Comparison of ENCODE assay signal across 26 cellular contexts in the genomic region with DNA sequence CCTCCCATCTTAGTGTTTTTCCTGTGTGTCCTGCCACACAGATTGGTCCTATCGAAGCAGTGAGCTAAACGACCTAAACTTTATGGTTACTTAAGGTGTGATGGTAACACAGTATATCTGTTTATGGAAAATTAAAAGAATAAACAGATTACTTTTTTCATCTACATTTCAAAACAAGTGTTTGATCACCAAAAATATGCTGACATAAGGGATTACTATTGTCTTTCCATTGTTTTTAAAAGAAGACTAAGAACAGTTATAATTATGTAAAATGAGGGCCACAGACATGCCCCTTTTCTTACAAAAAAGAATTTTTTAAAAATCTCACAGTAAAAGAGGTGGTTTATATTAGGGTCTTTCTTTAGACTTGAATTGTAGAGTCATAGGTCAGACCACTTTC. TPM values are rescaled to one million over a fixed set of nuclear protein-coding genes. Genes with fewer than 3 reads are reported as not detected.
A peak's percentile ranks its signal among the peaks of the same experiment; 100 is the strongest.
DNase-seq lines count a peak whose midpoint lies in the region; ATAC-seq, FAIRE-seq and TF ChIP-seq lines count a peak whose summit lies in the region.
"Had no signal": no experiment of that assay in that cellular context is flagged by ENCODE, and none has a peak within 500 bp of the region (broad histone marks: within the 10 kb centered on the region; RNA-seq: fewer than 3 reads in every experiment).

No MANE protein-coding gene starts in this region.

- TF ChIP-seq RAD21 in HepG2 (CRISPR knock-in tag; IDR thresholded peaks at IDR 0.05) (no peak), K562 (CRISPR knock-in tag; conservative IDR thresholded peaks at IDR 0.05 in 1 of 2, IDR thresholded peaks at IDR 0.05 in 1 of 2) (no peak)

- no peaks in the 10 kb centered on the region for H3K4me1 ChIP-seq in HepG2 (ENCODE audit: insufficient read depth, low read length)
- no peaks in the 10 kb centered on the region for H3K4me1 ChIP-seq in right lobe of liver
- no peaks in the 10 kb centered on the region for H3K4me1 ChIP-seq in K562 (replicated peaks in 1 of 2; ENCODE audit: control insufficient read depth in 2 of 2, insufficient read depth in 2 of 2, low read length in 2 of 2)
- H3K4me1 ChIP-seq in pancreas, result no peaks in the 10 kb centered on the region
- H3K4me1 ChIP-seq in left lung, result no peaks in the 10 kb centered on the region
- H3K4me1 ChIP-seq: BE2C, BLaER1 had no signal

- BruUV-seq in HepG2 (replicated peaks; lab: Mats Ljungman, UMichigan) (no TSS peak), K562 (replicated peaks; lab: Mats Ljungman, UMichigan) (no TSS peak)

- no peak for TF ChIP-seq POLR2A in HepG2 (IDR thresholded peaks at IDR 0.05; ENCODE audit: insufficient read depth in 1 of 2, low read depth in 2 of 2, low read length in 2 of 2)
- no peak for TF ChIP-seq POLR2A in right lobe of liver (IDR thresholded peaks at IDR 0.05)
- TF ChIP-seq POLR2A in K562 (conservative IDR thresholded peaks at IDR 0.05), result no peak

- DNase-seq in HepG2 (ENCODE audit: low spot score) (no peak), right lobe of liver (no peak), K562 (ENCODE audit: extremely low read depth in 1 of 4, low spot score in 3 of 4) (no peak), pancreas (no peak), left cardiac atrium (no peak), left lung (no peak)
- DNase-seq: ACHN; BE2C; C1 segment of cervical spinal cord; CD4-positive, alpha-beta memory T cell; CD4-positive, CD25-positive, alpha-beta regulatory T cell; CD8-positive, alpha-beta memory T cell; COR-L47; DMS 273 treated with DMSO at 0.1 percent for 48 hours; DMS153; DMS53; DMS79; DND-41; EL; GDM1 had no signal

- TF ChIP-seq EP300 in HepG2 (IDR thresholded peaks at IDR 0.05; ENCODE audit: low read depth in 2 of 2, low read length in 2 of 2) (no peak), HepG2 (CRISPR knock-in tag; IDR thresholded peaks at IDR 0.05; ENCODE audit: borderline replicate concordance) (no peak), K562 (IDR thresholded peaks at IDR 0.05; ENCODE audit: low read length) (no peak)

- H3K4me3 ChIP-seq in HepG2 (replicated peaks in 1 of 3; ENCODE audit: insufficient read depth in 1 of 3, low read depth in 2 of 3, low read length in 3 of 3) (no peak overlapping the region), right lobe of liver (no peak overlapping the region), K562 (no peak overlapping the region), pancreas (no peak overlapping the region), left lung (no peak overlapping the region)
- H3K4me3 ChIP-seq: BLaER1, GM12878 had no signal

- no peak for ATAC-seq in HepG2
- no peak for ATAC-seq in right lobe of liver
- no peak for ATAC-seq in K562
- no peak for ATAC-seq in pancreas
- no peak for ATAC-seq in left cardiac atrium
- ATAC-seq in GM19467 (IDR thresholded peaks at IDR 0.05; ENCODE audit: unreplicated experiment), result no peak
- no peak for ATAC-seq in left lung
- ATAC-seq: GM12878 had no signal

- TF ChIP-seq CTCF in HepG2 (CRISPR knock-in tag; IDR thresholded peaks at IDR 0.05) (no peak), right lobe of liver (IDR thresholded peaks at IDR 0.05) (no peak), K562 (IDR thresholded peaks at IDR 0.05 in 2 of 3, conservative IDR thresholded peaks at IDR 0.05 in 1 of 3; ENCODE audit: insufficient read depth in 2 of 3, low read depth in 1 of 3, low read length in 3 of 3) (no peak), pancreas (IDR thresholded peaks at IDR 0.05) (no peak), left lung (IDR thresholded peaks at IDR 0.05) (no peak)

- 85% methylated on average over 2 of the region's 2 CpGs for WGBS in HepG2 (ENCODE audit: low lambda C conversion rate)
- WGBS in right lobe of liver (ENCODE audit: insufficient coverage, low coverage, low lambda C conversion rate, missing lambda C conversion rate), result 62% methylated on average over 2 of the region's 2 CpGs
- 54% methylated on average over 2 of the region's 2 CpGs for WGBS in K562 (ENCODE audit: insufficient coverage, low coverage, missing lambda C conversion rate)
- 80 to 84% methylated on average over 2 of the region's 2 CpGs for WGBS in pancreas, 2 donors

- H3K27me3 ChIP-seq in HepG2 (ENCODE audit: control insufficient read depth in 1 of 2, insufficient read depth in 2 of 2, low read length in 2 of 2) (no peaks in the 10 kb centered on the region), right lobe of liver (no peaks in the 10 kb centered on the region), K562 (ENCODE audit: control insufficient read depth in 2 of 2, insufficient read depth in 2 of 2, low read length in 2 of 2) (no peaks in the 10 kb centered on the region), pancreas (no peaks in the 10 kb centered on the region), left lung (no peaks in the 10 kb centered on the region)
- H3K27me3 ChIP-seq: BE2C, BLaER1 had no signal

- H3K9me1 ChIP-seq in K562 (ENCODE audit: control insufficient read depth, insufficient read depth, low read length), result no peaks in the 10 kb centered on the region

- H3K9ac ChIP-seq in HepG2 (ENCODE audit: insufficient read depth, low read depth, low read length), result no peak overlapping the region
- no peak overlapping the region for H3K9ac ChIP-seq in K562 (ENCODE audit: insufficient read depth in 1 of 2, low read depth in 2 of 2, low read length in 2 of 2)
- H3K9ac ChIP-seq: BLaER1 had no signal

- H2AFZ ChIP-seq in HepG2 (ENCODE audit: low read length) (no peak overlapping the region), K562 (ENCODE audit: low read depth, low read length) (no peak overlapping the region)

- H3K36me3 ChIP-seq in HepG2 (replicated peaks in 1 of 2; ENCODE audit: control insufficient read depth in 1 of 2, insufficient read depth in 2 of 2, low read length in 2 of 2), result peaks cover 5 to 18% of the 10 kb centered on the region in 2 experiments; a peak in 2 of 5 replicates
- H3K36me3 ChIP-seq in right lobe of liver, result peaks cover 0 to 34% (median 3%) of the 10 kb centered on the region in 4 donors
- peaks cover 18% of the 10 kb centered on the region; the same call in 2 of the 3 replicates for H3K36me3 ChIP-seq in K562 (ENCODE audit: control insufficient read depth, insufficient read depth, low read length)
- peaks cover 0 to 15% (median 0%) of the 10 kb centered on the region in 3 donors for H3K36me3 ChIP-seq in pancreas
- peaks cover 0 to 58% of the 10 kb centered on the region in 2 donors for H3K36me3 ChIP-seq in left lung

- H3K4me2 ChIP-seq in HepG2 (ENCODE audit: low read depth, low read length) (no peak overlapping the region), K562 (ENCODE audit: insufficient read depth, low read length) (no peak overlapping the region)
- H3K4me2 ChIP-seq: BLaER1 had no signal

- in situ Hi-C loops in HepG2 (cut with HindIII; ENCODE audit: extremely low pct_ligation_motif_present, low pct_unique_long_range_greater_than_20kb) (no loop called here), K562 (cut with MboI) (no loop called here)

- intact Hi-C loops in HepG2 (cut with micrococcal nuclease; ENCODE audit: unreplicated experiment) (no loop called here), right lobe of liver (cut with DNase I) (no loop called here), K562 (cut with micrococcal nuclease) (no loop called here), pancreas (cut with DNase I) (no loop called here), left cardiac atrium (cut with DNase I) (loop anchor here in 1 of 2 donors (5.0 kb wide), 1 partner anchor 173 kb away; no protein-coding TSS in a partner anchor), left lung (cut with DNase I) (no loop called here)

- CTCF ChIA-PET in HepG2 (lab: Yijun Ruan, JAX; ENCODE audit: low intra/inter-chr PET ratio, low total read pairs), result no interaction called here
- CTCF ChIA-PET in K562 (lab: Yijun Ruan, JAX; ENCODE audit: low intra/inter-chr PET ratio), result no interaction called here

- no peaks in the 10 kb centered on the region for H3K9me3 ChIP-seq in HepG2 (ENCODE audit: low read length)
- no peaks in the 10 kb centered on the region for H3K9me3 ChIP-seq in right lobe of liver
- H3K9me3 ChIP-seq in K562 (replicated peaks; ENCODE audit: control insufficient read depth, insufficient read depth, low read depth, low read length), result no peaks in the 10 kb centered on the region
- H3K9me3 ChIP-seq in pancreas, result no peaks in the 10 kb centered on the region
- no peaks in the 10 kb centered on the region for H3K9me3 ChIP-seq in left lung
- H3K9me3 ChIP-seq: BE2C, BLaER1 had no signal

- POLR2A ChIA-PET in HepG2 (lab: Yijun Ruan, JAX), result no interaction called here
- POLR2A ChIA-PET in K562 (lab: Yijun Ruan, JAX), result interaction anchor here (1.3 to 1.7 kb wide), 2 partner anchors 13 to 30 kb away, joined by 3 read pairs; no protein-coding TSS in a partner anchor

- H4K20me1 ChIP-seq in HepG2 (ENCODE audit: insufficient read depth, low read length) (no peaks in the 10 kb centered on the region), K562 (replicated peaks; ENCODE audit: control insufficient read depth, insufficient read depth, low read length) (0 out of 2 replicates have a peak, but pooled peaks cover 4% of the 10 kb centered on the region)

- FAIRE-seq in HepG2 (lab: Jason Lieb, UNC) (no peak), K562 (lab: Jason Lieb, UNC) (no peak), pancreas (lab: Jason Lieb, UNC) (peak; percentile 5)
- FAIRE-seq: GM12878, GM12892, GM18507 had no signal

- no peak overlapping the region for H3K27ac ChIP-seq in HepG2 (ENCODE audit: extremely low read length, insufficient read depth, low read length)
- no peak overlapping the region for H3K27ac ChIP-seq in right lobe of liver
- H3K27ac ChIP-seq in K562 (ENCODE audit: extremely low read depth, low read depth, low read length), result no peak overlapping the region
- no peak overlapping the region for H3K27ac ChIP-seq in pancreas
- no peak overlapping the region for H3K27ac ChIP-seq in left lung
- H3K27ac ChIP-seq: 22Rv1, BLaER1 had no signal

- H3K79me2 ChIP-seq in HepG2 (ENCODE audit: insufficient read depth, low read length) (no peaks in the 10 kb centered on the region), K562 (ENCODE audit: control insufficient read depth, insufficient read depth, low read length) (no peaks in the 10 kb centered on the region)

RNA-seq across cellular contexts. Expression of a gene that starts 17.9 kb away (rescaled TPM):
- total RNA-seq in HepG2 (2016; rRNA removed; fragmentation: Illumina TruSeq; extraction: Trizol) (17.2 and 24.7 TPM in 2 replicates), right lobe of liver (10 to 100 TPM in 4 of 6 experiments, 1 to 10 TPM in 2; 8.1 to 16.1 (median 11.5) TPM), K562 (2014; rRNA removed) (16.9 and 23.1 TPM in 2 replicates), K562 (2014; rRNA removed; fragmentation: Illumina TruSeq; extraction: Trizol) (26.4 and 30.3 TPM in 2 replicates), K562 (2015; rRNA removed; fragmentation: Illumina TruSeq; extraction: Trizol) (25.7 and 30.6 TPM in 2 replicates), K562 (2021) (14.0 and 14.8 TPM in 2 replicates), pancreas (10 to 100 TPM in 1 of 6 donors, 1 to 10 TPM in 5; 8.1 to 12.0 (median 9.3) TPM), left cardiac atrium (10 to 100 TPM; 14.3 to 15.2 TPM), left lung (10 to 100 TPM; 17.0 to 19.7 TPM)
- 7.8 and 9.1 TPM in 2 replicates for total RNA-seq in HepG2 (2016; cell fraction: cytosol; rRNA removed; fragmentation: Illumina TruSeq; extraction: Trizol; ENCODE audit: low read depth)
- total RNA-seq in HepG2 (2016; cell fraction: insoluble cytoplasmic fraction; rRNA removed; fragmentation: Illumina TruSeq; extraction: Trizol), result 21.2 and 25.5 TPM in 2 replicates
- total RNA-seq in HepG2 (2016; cell fraction: membrane; rRNA removed; fragmentation: Illumina TruSeq; extraction: Trizol), result 12.4 and 13.8 TPM in 2 replicates
- total RNA-seq in HepG2 (2016; cell fraction: nucleus; rRNA removed; fragmentation: Illumina TruSeq; extraction: Trizol), result 18.7 and 19.1 TPM in 2 replicates
- polyA plus RNA-seq in HepG2 (2011; rRNA removed) (4.4 and 6.1 TPM in 2 replicates), K562 (2011; rRNA removed) (10.3 and 15.7 TPM in 2 replicates), K562 (2014; fragmentation: Illumina TruSeq; extraction: Trizol) (20.5 and 25.9 TPM in 2 replicates), K562 (2014; fragmentation: Nextera tagmentation; extraction: Ambion mirVana) (10 to 100 TPM; 19.6 to 26.6 TPM), K562 (2014; rRNA removed) (16.8 and 22.4 TPM in 2 replicates), pancreas (10 to 100 TPM in 1 of 2 donors, 1 to 10 TPM in 1; 6.2 to 10.7 TPM)
- 3.0 and 3.7 TPM in 2 replicates for polyA plus RNA-seq in HepG2 (2011; cell fraction: cytosol; rRNA removed)
- polyA plus RNA-seq in HepG2 (2011; cell fraction: nucleus; rRNA removed), result 4.5 and 6.1 TPM in 2 replicates
- polyA plus RNA-seq in HepG2 (2012), result 7.6 and 9.8 TPM in 2 replicates
- polyA plus RNA-seq in HepG2 (2016; cell fraction: cytosol; fragmentation: Illumina TruSeq; extraction: Trizol; ENCODE audit: low read depth), result 5.7 and 7.2 TPM in 2 replicates
- polyA plus RNA-seq in HepG2 (2016; cell fraction: insoluble cytoplasmic fraction; fragmentation: Illumina TruSeq; extraction: Trizol; ENCODE audit: low read depth), result 20.8 and 21.3 TPM in 2 replicates
- polyA plus RNA-seq in HepG2 (2016; cell fraction: membrane; fragmentation: Illumina TruSeq; extraction: Trizol; ENCODE audit: low read depth), result 7.3 and 9.4 TPM in 2 replicates
- polyA plus RNA-seq in HepG2 (2016; cell fraction: nucleus; fragmentation: Illumina TruSeq; extraction: Trizol; ENCODE audit: insufficient read depth, low read depth), result 11.4 and 11.7 TPM in 2 replicates
- 0.80 and 2.3 TPM in 2 replicates for polyA minus RNA-seq in HepG2 (2011; rRNA and poly(A)+ RNA removed; ENCODE audit: low replicate concordance)
- polyA minus RNA-seq in HepG2 (2011; cell fraction: cytosol; rRNA and poly(A)+ RNA removed), result 2.6 and 4.7 TPM in 2 replicates
- polyA minus RNA-seq in HepG2 (2011; cell fraction: nucleus; rRNA and poly(A)+ RNA removed), result 28.2 and 32.6 TPM in 2 replicates
- total RNA-seq in K562 (2011; cell fraction: chromatin; rRNA removed; ENCODE audit: low replicate concordance), result 16.6 and 64.6 TPM in 2 replicates
- 6.8 and 10.3 TPM in 2 replicates for total RNA-seq in K562 (2011; cell fraction: nucleolus; rRNA removed)
- total RNA-seq in K562 (2011; cell fraction: nucleoplasm; rRNA removed), result 15.2 and 18.3 TPM in 2 replicates
- 2.7 and 5.6 TPM in 2 replicates for polyA plus RNA-seq in K562 (2011; cell fraction: cytosol; rRNA removed)
- polyA plus RNA-seq in K562 (2011; cell fraction: nucleus; rRNA removed), result 5.1 and 6.3 TPM in 2 replicates
- 11.2 and 15.1 TPM in 2 replicates for polyA plus RNA-seq in K562 (2012)
- 19.2 and 22.2 TPM in 2 replicates for polyA minus RNA-seq in K562 (2011; rRNA and poly(A)+ RNA removed)
- 3.5 and 6.4 TPM in 2 replicates for polyA minus RNA-seq in K562 (2011; cell fraction: cytosol; rRNA and poly(A)+ RNA removed)
- 9.3 and 25.3 TPM in 2 replicates for polyA minus RNA-seq in K562 (2011; cell fraction: nucleus; rRNA and poly(A)+ RNA removed)
